ENCODE assay signal across 8 cellular contexts in the genomic region with DNA sequence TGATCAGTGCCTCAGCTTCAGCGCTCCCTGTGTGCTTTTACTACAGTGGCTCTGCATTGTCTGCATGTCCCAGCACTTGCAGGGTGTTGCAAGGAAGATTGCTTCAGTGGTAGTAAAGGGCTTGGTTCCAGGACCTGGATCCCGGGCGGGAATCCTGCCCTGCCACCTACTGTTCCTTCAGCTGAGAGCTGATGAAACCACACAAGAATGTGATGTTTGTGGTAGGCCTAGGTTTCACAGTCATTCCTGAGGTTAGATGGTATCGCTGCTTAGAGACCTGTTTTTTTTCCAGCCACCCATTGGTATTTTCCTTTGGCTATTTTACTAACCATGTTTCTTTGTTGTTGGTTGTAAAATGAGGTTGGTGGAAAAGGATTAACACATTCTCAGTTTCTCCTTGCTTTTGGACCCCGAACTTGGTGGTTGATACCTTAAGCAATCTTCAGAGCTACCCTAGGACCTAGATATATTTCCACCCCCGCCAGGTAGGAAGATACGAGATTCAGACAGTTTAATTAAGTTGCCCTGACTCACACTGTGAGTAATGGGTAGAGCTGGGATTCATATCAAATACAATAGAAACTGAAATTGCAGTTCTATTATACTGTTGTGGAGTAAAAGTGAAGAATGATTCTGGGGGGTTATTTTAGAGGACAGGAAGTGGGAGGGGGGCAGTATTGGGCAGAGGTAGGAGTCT. TPM values are rescaled to one million over a fixed set of nuclear protein-coding genes. Genes with fewer than 3 reads are reported as not detected.
A peak's percentile ranks its signal among the peaks of the same experiment; 100 is the strongest.
DNase-seq lines count a peak whose midpoint lies in the region; ATAC-seq lines count a peak whose summit lies in the region.

No MANE protein-coding gene starts in this region.

- DNase-seq in Right ventricle myocardium inferior (ENCODE audit: missing footprints) (no peak), cardiac septum (ENCODE audit: low spot score) (no peak), iPS DF 4.7 (ENCODE audit: extremely low read depth, low spot score) (peak; percentile 71), NCI-H2171 treated with DMSO at 0.1 percent for 48 hours (lab: John Stamatoyannopoulos, UW) (no peak)
- DNase-seq in activated naive CD4-positive, alpha-beta T cell treated with anti-CD3 and anti-CD28 coated beads, Interleukin-2, amount 50 U/mL, for 16 hours: peak; percentile 14
- DNase-seq in stimulated activated CD4-positive, alpha-beta T cell treated with anti-CD3 and anti-CD28 coated beads, Interleukin-4, amount 100 ng/mL, for 24 hours: peak; percentile 55

- intact Hi-C loops in Right ventricle myocardium inferior (cut with DNase I): no loop called here
- intact Hi-C loops in cardiac septum (cut with DNase I): no loop called here

- ATAC-seq in Right ventricle myocardium inferior (peak; percentile 59), HG02884 (IDR thresholded peaks at IDR 0.05; ENCODE audit: unreplicated experiment) (no peak), HG02938 (IDR thresholded peaks at IDR 0.05; ENCODE audit: unreplicated experiment) (no peak)

RNA-seq across cellular contexts. Expression of a gene that starts 11.4 kb away (rescaled TPM):
- total RNA-seq in Right ventricle myocardium inferior (not detected), cardiac septum (not detected)

RNA-seq across cellular contexts. Expression of a gene that starts 24.1 kb away (rescaled TPM):
- total RNA-seq in Right ventricle myocardium inferior: 1.0 TPM
- total RNA-seq in cardiac septum: 0.46 TPM

RNA-seq across cellular contexts. Expression of a gene that starts 26.9 kb away (rescaled TPM):
- total RNA-seq in Right ventricle myocardium inferior: 3.9 TPM
- 1.6 TPM for total RNA-seq in cardiac septum

Comparison
In these comparisons a context has a peak if more than half of its experiments do, and no peak if none do; other contexts are left out.
1. DNase-seq: peak in activated naive CD4-positive, alpha-beta T cell treated with anti-CD3 and anti-CD28 coated beads, Interleukin-2, amount 50 U/mL, for 16 hours (single experiment), iPS DF 4.7 (single experiment) and stimulated activated CD4-positive, alpha-beta T cell treated with anti-CD3 and anti-CD28 coated beads, Interleukin-4, amount 100 ng/mL, for 24 hours (single experiment); none in Right ventricle myocardium inferior (single experiment), cardiac septum (single experiment) and NCI-H2171 treated with DMSO at 0.1 percent for 48 hours (single experiment).